In the genomic region with DNA sequence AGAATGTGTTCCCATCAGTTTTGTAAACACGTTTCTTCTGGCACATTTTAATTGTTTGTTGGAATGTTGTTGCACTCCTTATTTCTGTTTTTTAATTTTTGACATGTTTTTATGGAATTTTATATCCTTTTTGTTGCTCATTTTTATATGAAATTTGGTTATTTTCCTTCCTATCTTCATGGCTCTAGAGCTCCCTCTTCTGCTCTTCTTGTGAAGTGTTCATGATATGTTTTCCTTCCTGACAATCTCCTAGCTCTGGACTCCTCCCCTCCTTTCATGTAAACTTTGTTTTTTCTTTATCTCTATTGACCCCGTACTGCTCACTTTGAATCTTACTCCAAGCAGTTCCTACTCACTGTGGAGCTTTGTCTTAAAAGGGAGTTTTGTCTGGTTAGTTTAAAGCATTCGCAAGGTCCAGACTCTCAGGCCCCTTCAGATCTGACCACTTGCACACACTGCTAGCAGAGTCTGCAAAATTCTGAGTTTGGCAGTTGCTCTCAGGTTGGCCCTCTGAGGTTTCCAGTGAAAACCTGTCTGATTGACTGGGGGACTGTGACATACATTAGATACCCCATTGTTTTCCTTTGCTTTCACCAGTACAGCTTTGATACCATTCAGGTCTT, we compare ENCODE assay signal across 9 cellular contexts.
DNase-seq lines count a peak whose midpoint lies in the region; ATAC-seq, FAIRE-seq and TF ChIP-seq lines count a peak whose summit lies in the region.
"Had no signal": no experiment of that assay in that cellular context is flagged by ENCODE, and none has a peak within 500 bp of the region (broad histone marks: within the 10 kb centered on the region; RNA-seq: fewer than 3 reads in every experiment).

No MANE protein-coding gene starts in this region.

- H3K36me3 ChIP-seq in colonic mucosa (no peaks in the 10 kb centered on the region), pancreas (no peaks in the 10 kb centered on the region)

- H3K9ac ChIP-seq in colonic mucosa (ENCODE audit: low read depth in 2 of 2, low read length in 2 of 2): no peak overlapping the region

- ATAC-seq in pancreas (peak; percentile 55 to 89 (median 77)), GM21360 (IDR thresholded peaks at IDR 0.05; ENCODE audit: unreplicated experiment) (no peak), HG02678 (IDR thresholded peaks at IDR 0.05; ENCODE audit: unreplicated experiment) (no peak)

- H3K4me3 ChIP-seq in NB4 (ENCODE audit: low read depth, low read length): no peak overlapping the region
- H3K4me3 ChIP-seq in colonic mucosa: no peak overlapping the region
- H3K4me3 ChIP-seq in pancreas: no peak overlapping the region

- H3K9me3 ChIP-seq in colonic mucosa (no peaks in the 10 kb centered on the region), pancreas (no peaks in the 10 kb centered on the region)

- TF ChIP-seq POLR2A in NB4 (IDR thresholded peaks at IDR 0.05; ENCODE audit: extremely low read depth, insufficient read length): no peak

- peak; percentile 50 for DNase-seq in ACHN
- no peak for DNase-seq in GM18507 (ENCODE audit: extremely low spot score, insufficient read length, low read depth)
- peak; percentile 46 for DNase-seq in NB4 (ENCODE audit: low read depth)
- no peak for DNase-seq in colonic mucosa
- no peak for DNase-seq in pancreas
- no peak for DNase-seq in NCI-H2227 treated with DMSO at 0.1 percent for 48 hours (lab: John Stamatoyannopoulos, UW)
- DNase-seq: stimulated activated naive B cell treated with anti-CD40 and anti-IgM and Interleukin-4, amounts not matched to agents 10 μg/mL and 1 μg/mL and 100 μg/mL, for 72 hours had no signal

- TF ChIP-seq CTCF in NB4 (IDR thresholded peaks at IDR 0.05; ENCODE audit: low read depth, low read length) (peak; percentile 50), colonic mucosa (IDR thresholded peaks at IDR 0.05) (peak; percentile 43), pancreas (IDR thresholded peaks at IDR 0.05) (peak; percentile 13 to 47 (median 30))

- FAIRE-seq in GM18507 (lab: Jason Lieb, UNC) (peak; percentile 63), pancreas (lab: Jason Lieb, UNC) (peak; percentile 51)

- intact Hi-C loops in colonic mucosa (cut with DNase I) (loop anchor here (5.0 kb wide), 1 partner anchor 127 kb away; no protein-coding TSS in a partner anchor), pancreas (cut with DNase I) (no loop called here)

- H3K27me3 ChIP-seq in colonic mucosa (no peaks in the 10 kb centered on the region), pancreas (no peaks in the 10 kb centered on the region)

- H3K27ac ChIP-seq in colonic mucosa (no peak overlapping the region), pancreas (no peak overlapping the region)

- WGBS in pancreas, 2 donors: 31 to 32% methylated on average over 3 of the region's 3 CpGs

- H3K4me1 ChIP-seq in colonic mucosa (no peaks in the 10 kb centered on the region), pancreas (no peaks in the 10 kb centered on the region)

- in situ Hi-C loops in ACHN (cut with HindIII; ENCODE audit: low pct_ligation_motif_present, low pct_unique_long_range_greater_than_20kb, low sequenced_read_pairs): no loop called here

Comparison
In these comparisons a context has a peak if more than half of its experiments do, and no peak if none do; other contexts are left out.
1. DNase-seq: peak in ACHN (single experiment) and NB4 (single experiment); none in GM18507 (single experiment), colonic mucosa (single experiment), pancreas (0 of 6) and NCI-H2227 treated with DMSO at 0.1 percent for 48 hours (single experiment).
2. ATAC-seq: peak in pancreas (4 of 4); none in GM21360 (single experiment) and HG02678 (single experiment).
3. Peak in every context shown above with its lines, with median percentiles within 50 percentile points of each other: CTCF ChIP-seq.